13 cellular contexts compared by ENCODE assay signal in genomic region chr6:73560853-73561407, GRCh38. TPM values are rescaled to one million over a fixed set of nuclear protein-coding genes. Genes with fewer than 3 reads are reported as not detected.
DNase-seq lines count a peak whose midpoint lies in the region; ATAC-seq, FAIRE-seq and TF ChIP-seq lines count a peak whose summit lies in the region.
"Had no signal": no experiment of that assay in that cellular context is flagged by ENCODE, and none has a peak within 500 bp of the region (broad histone marks: within the 10 kb centered on the region; RNA-seq: fewer than 3 reads in every experiment).

No MANE protein-coding gene starts in this region.

- intact Hi-C loops in endothelial cell of umbilical vein (cut with micrococcal nuclease) = no loop called here
- intact Hi-C loops in left ventricle myocardium superior (cut with micrococcal nuclease) = no loop called here

- H3K9me3 ChIP-seq in endothelial cell of umbilical vein (replicated peaks; ENCODE audit: control insufficient read depth, insufficient read depth, low read length) (no peaks in the 10 kb centered on the region), gastroesophageal sphincter (no peaks in the 10 kb centered on the region)

- H3K4me3 ChIP-seq in endothelial cell of umbilical vein (replicated peaks in 1 of 3; ENCODE audit: insufficient read depth in 1 of 3, low read depth in 1 of 3, low read length in 3 of 3) (no peak overlapping the region), gastroesophageal sphincter (no peak overlapping the region)
- H3K4me3 ChIP-seq: lung had no signal

- no peak for FAIRE-seq in endothelial cell of umbilical vein (lab: Jason Lieb, UNC)

- ATAC-seq in GM18505 (IDR thresholded peaks at IDR 0.05; ENCODE audit: unreplicated experiment) (peak; percentile 57), GM21447 (IDR thresholded peaks at IDR 0.05; ENCODE audit: unreplicated experiment) (peak; percentile 79), HG03196 (IDR thresholded peaks at IDR 0.05; ENCODE audit: unreplicated experiment) (peak; percentile 43), left ventricle myocardium superior (no peak), gastroesophageal sphincter (no peak)

- TF ChIP-seq CTCF in endothelial cell of umbilical vein (IDR thresholded peaks at IDR 0.05; ENCODE audit: extremely low read depth in 1 of 2, insufficient read depth in 1 of 2, low read depth in 1 of 2, low read length in 2 of 2) (no peak), gastroesophageal sphincter (IDR thresholded peaks at IDR 0.05) (no peak)

- peak overlapping the region; percentile 89 for H2AFZ ChIP-seq in endothelial cell of umbilical vein (ENCODE audit: low read depth, low read length)

- TF ChIP-seq POLR2A in GM18505 (IDR thresholded peaks at IDR 0.05; ENCODE audit: borderline replicate concordance, extremely low read depth, insufficient read depth, insufficient read length) = no peak
- TF ChIP-seq POLR2A in endothelial cell of umbilical vein (IDR thresholded peaks at IDR 0.05; ENCODE audit: low read depth, low read length) = no peak
- no peak for TF ChIP-seq POLR2A in gastroesophageal sphincter (IDR thresholded peaks at IDR 0.05)

- BruUV-seq in endothelial cell of umbilical vein (replicated peaks; lab: Mats Ljungman, UMichigan) = no TSS peak

- H3K9me1 ChIP-seq in endothelial cell of umbilical vein (replicated peaks; ENCODE audit: control insufficient read depth, extremely low read depth, insufficient read depth, low read length) = no peaks in the 10 kb centered on the region

- TF ChIP-seq EP300 in gastroesophageal sphincter (IDR thresholded peaks at IDR 0.05) = no peak

- no peak for DNase-seq in endothelial cell of umbilical vein (ENCODE audit: low read depth, low spot score)
- no peak for DNase-seq in left ventricle myocardium superior
- no peak for DNase-seq in NCI-H774 (lab: John Stamatoyannopoulos, UW)
- DNase-seq in 8988T = no peak
- DNase-seq: activated T-cell treated with anti-CD3 and anti-CD28 coated beads, Interleukin-2, amount 50 U/mL, for 48 hours; CD8-positive, alpha-beta memory T cell; cerebellar nuclear complex; NCI-H226 had no signal

- CTCF ChIA-PET in endothelial cell of umbilical vein (lab: Charles Lee) = interaction anchor here (0.6 to 2.2 kb wide), 2 partner anchors 18 to 19 kb away, joined by 3 to 5 read pairs; no protein-coding TSS in a partner anchor

- no peaks in the 10 kb centered on the region for H3K79me2 ChIP-seq in endothelial cell of umbilical vein (ENCODE audit: control insufficient read depth, insufficient read depth, low read length)

- POLR2A ChIA-PET in endothelial cell of umbilical vein (lab: Charles Lee) = no interaction called here

- H3K36me3 ChIP-seq in endothelial cell of umbilical vein (ENCODE audit: control insufficient read depth in 2 of 2, extremely low read depth in 1 of 2, insufficient read depth in 2 of 2, low read length in 2 of 2) (no peaks in the 10 kb centered on the region), gastroesophageal sphincter (no peaks in the 10 kb centered on the region)

- H3K4me2 ChIP-seq in endothelial cell of umbilical vein (ENCODE audit: insufficient read depth, low read length) = peak overlapping the region; percentile 10

- H3K27me3 ChIP-seq in endothelial cell of umbilical vein (ENCODE audit: control insufficient read depth in 2 of 2, insufficient read depth in 2 of 2, low read length in 2 of 2) (no peaks in the 10 kb centered on the region), gastroesophageal sphincter (no peaks in the 10 kb centered on the region)

- H3K4me1 ChIP-seq in endothelial cell of umbilical vein (ENCODE audit: control insufficient read depth, extremely low read depth, insufficient read depth, low read length) = peaks cover 3% of the 10 kb centered on the region
- H3K4me1 ChIP-seq in gastroesophageal sphincter = no peaks in the 10 kb centered on the region

- dilution Hi-C loops in endothelial cell of umbilical vein (cut with MboI; ENCODE audit: extremely low pct_ligation_motif_present, low sequenced_read_pairs) = no loop called here

- no peak overlapping the region for H3K27ac ChIP-seq in endothelial cell of umbilical vein (ENCODE audit: insufficient read depth, low read depth, low read length)
- no peak overlapping the region for H3K27ac ChIP-seq in gastroesophageal sphincter

- H3K9ac ChIP-seq in endothelial cell of umbilical vein (replicated peaks; ENCODE audit: extremely low read depth, insufficient read depth, low read length) = no peak overlapping the region

- 84 to 90% methylated on average over 6 to 9 of the region's 9 CpGs for WGBS in gastroesophageal sphincter (ENCODE audit: low coverage in 1 of 2), 2 donors

- H4K20me1 ChIP-seq in endothelial cell of umbilical vein (replicated peaks; ENCODE audit: control insufficient read depth, extremely low read depth, insufficient read depth, low read length) = no peaks in the 10 kb centered on the region

TF ChIP-seq in endothelial cell of umbilical vein, 7 proteins besides CTCF, POLR2A, EP300 and RAD21:
- TF ChIP-seq JUN (IDR thresholded peaks at IDR 0.05; ENCODE audit: borderline replicate concordance, insufficient read depth, insufficient read length, low read depth) = no peak
- no peak for TF ChIP-seq FOS (IDR thresholded peaks at IDR 0.05; ENCODE audit: borderline replicate concordance, insufficient read depth, low read length)
- TF ChIP-seq POLR2AphosphoS5 (IDR thresholded peaks at IDR 0.05; ENCODE audit: insufficient read depth, low read depth, low read length) = no peak
- TF ChIP-seq MYC (IDR thresholded peaks at IDR 0.05; ENCODE audit: low read depth, low read length) = no peak
- no peak for TF ChIP-seq MAX (IDR thresholded peaks at IDR 0.05; ENCODE audit: insufficient read depth, insufficient read length)
- no peak for TF ChIP-seq GATA2 (IDR thresholded peaks at IDR 0.05; ENCODE audit: insufficient read depth, insufficient read length, low read depth, low read length)
- TF ChIP-seq EZH2 (IDR thresholded peaks at IDR 0.05; ENCODE audit: borderline replicate concordance, low read depth, low read length, severe bottlenecking) = no peak

RNA-seq across cellular contexts. Expression of gene EEF1A1, which starts 40.1 kb away (rescaled TPM):
- total RNA-seq in endothelial cell of umbilical vein (9,186 and 9,456 TPM in 2 replicates), left ventricle myocardium superior (1,360 TPM), gastroesophageal sphincter (over 10,000 TPM in 2 of 4 donors, 1,000 to 10,000 TPM in 2; 7,131 to 12,070 (median 10,987) TPM)
- 9,885 and 11,104 TPM in 2 replicates for polyA plus RNA-seq in endothelial cell of umbilical vein
- 14,586 and 14,653 TPM in 2 replicates for polyA plus RNA-seq in endothelial cell of umbilical vein (2011; cell fraction: cytosol; rRNA removed)
- 4,559 and 5,077 TPM in 2 replicates for polyA plus RNA-seq in endothelial cell of umbilical vein (2011; cell fraction: nucleus; rRNA removed)
- polyA plus RNA-seq in endothelial cell of umbilical vein (2012) = 11,454 and 13,683 TPM in 2 replicates
- polyA minus RNA-seq in endothelial cell of umbilical vein = 10,895 and 11,397 TPM in 2 replicates
- polyA minus RNA-seq in endothelial cell of umbilical vein (2011; cell fraction: cytosol; rRNA and poly(A)+ RNA removed) = 4,495 TPM
- 1,103 and 1,399 TPM in 2 replicates for polyA minus RNA-seq in endothelial cell of umbilical vein (2011; cell fraction: nucleus; rRNA and poly(A)+ RNA removed)

Comparison
In these comparisons a context has a peak if more than half of its experiments do, and no peak if none do; other contexts are left out.
1. ATAC-seq: peak in GM18505 (single experiment), GM21447 (single experiment) and HG03196 (single experiment); none in left ventricle myocardium superior (single experiment) and gastroesophageal sphincter (single experiment).